ENCODE assay signal across 9 cellular contexts in the genomic region with DNA sequence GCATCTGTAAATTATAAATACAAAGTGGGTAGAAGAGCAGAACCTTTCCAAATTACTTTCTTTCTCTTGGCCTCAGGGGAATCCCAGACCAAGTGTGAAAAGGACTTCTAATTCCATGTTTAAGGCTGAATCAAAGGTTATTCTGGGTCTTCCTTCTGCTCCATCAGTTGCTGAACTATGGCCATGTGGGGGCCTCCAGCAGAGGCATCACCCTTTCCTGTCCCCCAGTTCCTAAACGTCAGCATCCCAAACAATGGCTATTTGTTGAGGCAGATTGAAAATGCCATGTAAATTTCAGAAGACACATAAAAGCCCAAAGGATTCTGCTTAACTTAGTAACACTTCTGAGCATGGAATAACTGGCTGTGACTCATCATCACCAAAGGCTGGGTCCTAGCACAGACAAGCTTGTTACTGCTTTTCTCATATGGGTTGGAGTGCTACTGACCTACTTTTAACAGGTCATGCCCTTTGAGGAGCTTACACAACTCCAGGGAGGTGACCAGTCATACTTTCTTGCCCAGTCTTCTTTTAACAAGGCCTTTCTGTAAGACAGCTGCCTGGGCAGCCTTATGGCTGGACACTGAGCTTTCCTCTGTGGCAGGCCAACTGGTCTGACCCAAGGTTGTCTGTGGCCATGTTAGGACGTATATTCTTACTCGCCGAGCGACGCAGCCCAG.
DNase-seq lines count a peak whose midpoint lies in the region; ATAC-seq, FAIRE-seq and TF ChIP-seq lines count a peak whose summit lies in the region.
"Had no signal": no experiment of that assay in that cellular context is flagged by ENCODE, and none has a peak within 500 bp of the region (broad histone marks: within the 10 kb centered on the region; RNA-seq: fewer than 3 reads in every experiment).

No MANE protein-coding gene starts in this region.

- H3K4me3 Mint-ChIP-seq in CD4-positive, alpha-beta memory T cell, result no peak overlapping the region

- peak overlapping the region; percentile 69 to 93 (median 86) for H3K27ac ChIP-seq in adrenal gland
- H3K27ac ChIP-seq in heart right ventricle, result peak overlapping the region; percentile 58 to 92 (median 82)
- H3K27ac ChIP-seq in smooth muscle cell (ENCODE audit: low read depth), result peak overlapping the region; percentile 85
- H3K27ac ChIP-seq in CD4-positive, alpha-beta memory T cell (ENCODE audit: low read depth, low read length), result no peak overlapping the region

- DNase-seq in HCEC 1CT (peak; percentile 98), adrenal gland (peak; percentile 42 to 88 (median 77)), heart right ventricle (peak; percentile 23 to 46), smooth muscle cell (lab: John Stamatoyannopoulos, UW; ENCODE audit: unreplicated experiment) (peak; percentile 2), GM19239 (ENCODE audit: insufficient read length, low spot score) (no peak), T-helper 9 cell (no peak)
- DNase-seq in CD4-positive, alpha-beta memory T cell, result no peak

- WGBS in adrenal gland, 4 donors, result 18 to 72% (median 46%) methylated on average over 1 to 6 of the region's 6 CpGs
- 62 to 73% methylated on average over 6 of the region's 6 CpGs for WGBS in heart right ventricle, 2 donors
- 77% methylated on average over 6 of the region's 6 CpGs for WGBS in smooth muscle cell (ENCODE audit: low lambda C conversion rate)

- H3K79me2 ChIP-seq in smooth muscle cell (ENCODE audit: low read depth), result no peaks in the 10 kb centered on the region

- POLR2A ChIA-PET in CD4-positive, alpha-beta memory T cell (lab: Charles Lee; ENCODE audit: partially characterized antibody), result no interaction called here

- peak overlapping the region; percentile 12 for H3K9ac ChIP-seq in smooth muscle cell (ENCODE audit: low read depth)

- peaks cover 4% of the 10 kb centered on the region for H4K20me1 ChIP-seq in smooth muscle cell (ENCODE audit: low read depth)

- TF ChIP-seq CTCF in adrenal gland (IDR thresholded peaks at IDR 0.05), result no peak
- TF ChIP-seq CTCF in heart right ventricle (IDR thresholded peaks at IDR 0.05), result no peak
- no peak for TF ChIP-seq CTCF in smooth muscle cell (IDR thresholded peaks at IDR 0.05; ENCODE audit: borderline replicate concordance, insufficient read depth, poor library complexity, severe bottlenecking)

- ATAC-seq in heart right ventricle (peak; percentile 49 to 92 (median 84)), HG03097 (IDR thresholded peaks at IDR 0.05; ENCODE audit: low FRiP score, unreplicated experiment) (no peak)

- H3K4me3 ChIP-seq in adrenal gland (no peak overlapping the region), heart right ventricle (no peak overlapping the region), smooth muscle cell (no peak overlapping the region)
- H3K4me3 ChIP-seq in CD4-positive, alpha-beta memory T cell (ENCODE audit: low read length in 2 of 2), result no peak overlapping the region

- no peak overlapping the region for H2AFZ ChIP-seq in smooth muscle cell (ENCODE audit: low read depth)

- CTCF ChIA-PET in CD4-positive, alpha-beta memory T cell (lab: Charles Lee; ENCODE audit: partially characterized antibody), result no interaction called here

- no peak for TF ChIP-seq POLR2A in adrenal gland (IDR thresholded peaks at IDR 0.05)

- H3K4me1 ChIP-seq in adrenal gland (replicated peaks in 1 of 2), result peaks cover 31 to 42% of the 10 kb centered on the region in 2 donors
- peaks cover 11 to 68% (median 45%) of the 10 kb centered on the region in 9 donors for H3K4me1 ChIP-seq in heart right ventricle
- no peaks in the 10 kb centered on the region for H3K4me1 ChIP-seq in smooth muscle cell (ENCODE audit: low read depth)
- no peaks in the 10 kb centered on the region for H3K4me1 ChIP-seq in CD4-positive, alpha-beta memory T cell (ENCODE audit: insufficient read depth, low read length)

- peak overlapping the region in 1 of 7 donors; percentile 37 for H3K27ac Mint-ChIP-seq in CD4-positive, alpha-beta memory T cell

- H3K9me3 Mint-ChIP-seq in CD4-positive, alpha-beta memory T cell, result no peaks in the 10 kb centered on the region

- no peaks in the 10 kb centered on the region for H3K27me3 ChIP-seq in adrenal gland
- H3K27me3 ChIP-seq in heart right ventricle, result no peaks in the 10 kb centered on the region
- H3K27me3 ChIP-seq in smooth muscle cell (ENCODE audit: low read depth), result no peaks in the 10 kb centered on the region
- H3K27me3 ChIP-seq in CD4-positive, alpha-beta memory T cell (ENCODE audit: insufficient read depth, low read length), result no peaks in the 10 kb centered on the region

- peaks cover 43 to 61% of the 10 kb centered on the region in 2 donors for H3K36me3 Mint-ChIP-seq in CD4-positive, alpha-beta memory T cell

- no peak for FAIRE-seq in GM19239 (lab: Jason Lieb, UNC)
- FAIRE-seq: endometrium had no signal

- H3K9me3 ChIP-seq in adrenal gland (replicated peaks in 1 of 3), result no peaks in the 10 kb centered on the region
- H3K9me3 ChIP-seq in heart right ventricle, result no peaks in the 10 kb centered on the region
- no peaks in the 10 kb centered on the region for H3K9me3 ChIP-seq in smooth muscle cell (replicated peaks; ENCODE audit: low read depth)
- no peaks in the 10 kb centered on the region for H3K9me3 ChIP-seq in CD4-positive, alpha-beta memory T cell (ENCODE audit: control insufficient read depth in 1 of 2, low read length in 2 of 2)

- no peaks in the 10 kb centered on the region for H3K27me3 Mint-ChIP-seq in CD4-positive, alpha-beta memory T cell

- intact Hi-C loops in adrenal gland (cut with DNase I), result loop anchor here in 1 of 2 donors (10.0 kb wide), 1 partner anchor 135 kb away; no protein-coding TSS in a partner anchor
- intact Hi-C loops in heart right ventricle (cut with DNase I), result loop anchor here in 3 of 10 donors (10.0 kb wide), 2 partner anchors 125 to 135 kb away; no protein-coding TSS in a partner anchor
- intact Hi-C loops in CD4-positive, alpha-beta memory T cell (cut with micrococcal nuclease), result no loop called here

- H3K4me2 ChIP-seq in smooth muscle cell, result peak overlapping the region; percentile 26

- H3K36me3 ChIP-seq in adrenal gland (replicated peaks in 1 of 2), result peaks cover 0 to 14% of the 10 kb centered on the region in 2 donors
- peaks cover 0 to 53% (median 0%) of the 10 kb centered on the region in 9 donors for H3K36me3 ChIP-seq in heart right ventricle
- H3K36me3 ChIP-seq in smooth muscle cell (ENCODE audit: low read depth), result no peaks in the 10 kb centered on the region
- H3K36me3 ChIP-seq in CD4-positive, alpha-beta memory T cell (ENCODE audit: insufficient read depth, low read length), result peaks cover 28% of the 10 kb centered on the region

- H3F3A ChIP-seq in smooth muscle cell (ENCODE audit: low read depth), result peaks cover 20% of the 10 kb centered on the region

- no peaks in the 10 kb centered on the region for H3K4me1 Mint-ChIP-seq in CD4-positive, alpha-beta memory T cell

Comparison
In these comparisons a context has a peak if more than half of its experiments do, and no peak if none do; other contexts are left out.
1. DNase-seq: peak in HCEC 1CT (single experiment), adrenal gland (7 of 7), heart right ventricle (2 of 2) and smooth muscle cell (single experiment); none in CD4-positive, alpha-beta memory T cell (0 of 5), GM19239 (single experiment) and T-helper 9 cell (single experiment).